ENCODE assay signal across 20 cellular contexts in the genomic region with DNA sequence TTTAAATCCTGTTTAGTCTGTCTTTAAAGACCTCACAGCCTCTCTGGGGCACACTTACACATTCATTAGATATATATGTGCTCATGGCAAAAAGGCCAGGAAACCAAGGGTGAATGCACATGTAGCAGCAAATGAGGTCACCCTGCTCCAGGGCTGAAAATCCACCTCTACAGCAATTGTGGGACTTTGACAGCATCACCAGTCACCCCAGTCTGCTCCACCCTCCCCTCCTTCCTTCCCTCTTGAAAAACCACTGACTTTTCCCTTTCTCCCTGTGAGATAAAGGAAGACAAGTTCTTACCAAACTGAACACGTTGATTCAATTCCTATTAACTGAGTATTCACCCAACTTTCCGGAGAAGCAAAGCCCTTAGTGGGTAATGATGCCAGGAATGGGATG. TPM values are rescaled to one million over a fixed set of nuclear protein-coding genes. Genes with fewer than 3 reads are reported as not detected.
"Had no signal": no experiment of that assay in that cellular context is flagged by ENCODE, and none has a peak within 500 bp of the region (broad histone marks: within the 10 kb centered on the region; RNA-seq: fewer than 3 reads in every experiment).

No MANE protein-coding gene starts in this region.

- H3K4me1 ChIP-seq: uterus had no signal

- DNase-seq: activated effector memory CD4-positive, alpha-beta T cell treated with Interleukin-2 at 50 U/mL for 16 hours; activated T-cell treated with anti-CD3 and anti-CD28 coated beads, Interleukin-2, amount 50 U/mL, for 24 hours; amygdala; cerebellar nuclear complex; effector memory CD8-positive, alpha-beta T cell; erythroblast; head of caudate nucleus; mucosa of descending colon; naive thymus-derived CD8-positive, alpha-beta T cell; posterior cingulate gyrus; right cardiac atrium; small intestine; thyroid gland; uterus had no signal

- H3K36me3 ChIP-seq: neutrophil, thyroid gland, uterus had no signal

- H3K9me3 ChIP-seq: mucosa of descending colon, neutrophil, thyroid gland, uterus had no signal

- H3K27ac Mint-ChIP-seq: activated naive CD4-positive, alpha-beta T cell treated with anti-CD3 and anti-CD28 coated beads, Interleukin-2, amount 50 U/mL, for 72 hours; activated T-cell treated with anti-CD3 and anti-CD28 coated beads, Interleukin-2, amount 50 U/mL, for 24 hours; brain; dendritic cell treated with granulocyte-macrophage colony-stimulating factor and Interleukin-4, amounts not matched to agents 40 ng/mL and 50 ng/mL, for 4 days; effector memory CD8-positive, alpha-beta T cell; naive thymus-derived CD8-positive, alpha-beta T cell had no signal

- H3K9me3 Mint-ChIP-seq: activated naive CD4-positive, alpha-beta T cell treated with anti-CD3 and anti-CD28 coated beads, Interleukin-2, amount 50 U/mL, for 72 hours; activated T-cell treated with anti-CD3 and anti-CD28 coated beads, Interleukin-2, amount 50 U/mL, for 24 hours; dendritic cell treated with granulocyte-macrophage colony-stimulating factor and Interleukin-4, amounts not matched to agents 40 ng/mL and 50 ng/mL, for 4 days; effector memory CD8-positive, alpha-beta T cell had no signal

- H3K27ac ChIP-seq: neutrophil, thyroid gland, uterus had no signal

- H3K27me3 ChIP-seq: thyroid gland, uterus had no signal

- H3K27me3 Mint-ChIP-seq: activated T-cell treated with anti-CD3 and anti-CD28 coated beads, Interleukin-2, amount 50 U/mL, for 24 hours had no signal

- H3K36me3 Mint-ChIP-seq: activated naive CD4-positive, alpha-beta T cell treated with anti-CD3 and anti-CD28 coated beads, Interleukin-2, amount 50 U/mL, for 72 hours; brain; naive thymus-derived CD8-positive, alpha-beta T cell had no signal

- H3K4me3 Mint-ChIP-seq: activated T-cell treated with anti-CD3 and anti-CD28 coated beads, Interleukin-2, amount 50 U/mL, for 24 hours; brain; dendritic cell treated with granulocyte-macrophage colony-stimulating factor and Interleukin-4, amounts not matched to agents 40 ng/mL and 50 ng/mL, for 4 days; effector memory CD8-positive, alpha-beta T cell; naive thymus-derived CD8-positive, alpha-beta T cell had no signal

- H3K4me3 ChIP-seq: mucosa of descending colon, thyroid gland, uterus had no signal

RNA-seq across cellular contexts. Expression of a gene that starts 15.2 kb away (rescaled TPM):
- total RNA-seq: activated naive CD4-positive, alpha-beta T cell treated with anti-CD3 and anti-CD28 coated beads, Interleukin-2, amount 50 U/mL, for 72 hours; naive thymus-derived CD8-positive, alpha-beta T cell had no signal
- polyA plus RNA-seq: naive thymus-derived CD8-positive, alpha-beta T cell had no signal

RNA-seq across cellular contexts. Expression of a gene that starts 48.4 kb away (rescaled TPM):
- total RNA-seq: activated naive CD4-positive, alpha-beta T cell treated with anti-CD3 and anti-CD28 coated beads, Interleukin-2, amount 50 U/mL, for 72 hours; fibroblast of villous mesenchyme; left lobe of liver; mucosa of descending colon; naive thymus-derived CD8-positive, alpha-beta T cell; uterus had no signal
- polyA plus RNA-seq: naive thymus-derived CD8-positive, alpha-beta T cell; small intestine had no signal
